ENCODE assay signal across 8 cellular contexts in genomic region chr1:159161001-159161718, GRCh38. TPM values are rescaled to one million over a fixed set of nuclear protein-coding genes. Genes with fewer than 3 reads are reported as not detected.
DNase-seq lines count a peak whose midpoint lies in the region; ATAC-seq, FAIRE-seq and TF ChIP-seq lines count a peak whose summit lies in the region.

No MANE protein-coding gene starts in this region.

- peak; percentile 87 for DNase-seq in AG20443 (ENCODE audit: low spot score)
- DNase-seq in NCI-H2196 treated with DMSO at 0.1 percent for 48 hours (lab: John Stamatoyannopoulos, UW; ENCODE audit: unreplicated experiment) = peak; percentile 39
- DNase-seq in bronchial epithelial cell (ENCODE audit: low read depth) = peak; percentile 76
- peak; percentile 80 for DNase-seq in kidney tubule cell (ENCODE audit: low spot score)
- DNase-seq in stimulated activated CD4-positive, alpha-beta T cell treated with anti-CD3 and anti-CD28 coated beads, Interleukin-1b, Interleukin-23, amount 100 ng/mL, for 48 hours = peak; percentile 61

- ATAC-seq in GM18867 (IDR thresholded peaks at IDR 0.05; ENCODE audit: unreplicated experiment) = peak; percentile 97
- peak; percentile 93 for ATAC-seq in HG03095 (IDR thresholded peaks at IDR 0.05; ENCODE audit: unreplicated experiment)

- FAIRE-seq in bronchial epithelial cell (lab: Jason Lieb, UNC) = peak; percentile 55

- no peaks in the 10 kb centered on the region for H3K27me3 ChIP-seq in bronchial epithelial cell (ENCODE audit: control insufficient read depth, insufficient read depth, low read length)

- TF ChIP-seq CTCF in WI38 (IDR thresholded peaks at IDR 0.05; ENCODE audit: low read depth, low read length) (peak; percentile 96), bronchial epithelial cell (IDR thresholded peaks at IDR 0.05; ENCODE audit: insufficient read depth, low read length, severe bottlenecking) (peak; percentile 97)

- no peaks in the 10 kb centered on the region for H3K36me3 ChIP-seq in bronchial epithelial cell (ENCODE audit: control insufficient read depth, insufficient read depth, low read length)

- H3K4me3 ChIP-seq in WI38 (ENCODE audit: low read depth, low read length) = no peak overlapping the region
- H3K4me3 ChIP-seq in bronchial epithelial cell (ENCODE audit: low read depth, low read length) = no peak overlapping the region

RNA-seq across cellular contexts. Expression of gene CADM3, which starts 10.3 kb away (rescaled TPM):
- total RNA-seq in bronchial epithelial cell = not detected in 2 replicates

RNA-seq across cellular contexts. Expression of gene ACKR1, which starts 43.5 kb away (rescaled TPM):
- not detected in 2 replicates for total RNA-seq in bronchial epithelial cell
